In the genomic region with DNA sequence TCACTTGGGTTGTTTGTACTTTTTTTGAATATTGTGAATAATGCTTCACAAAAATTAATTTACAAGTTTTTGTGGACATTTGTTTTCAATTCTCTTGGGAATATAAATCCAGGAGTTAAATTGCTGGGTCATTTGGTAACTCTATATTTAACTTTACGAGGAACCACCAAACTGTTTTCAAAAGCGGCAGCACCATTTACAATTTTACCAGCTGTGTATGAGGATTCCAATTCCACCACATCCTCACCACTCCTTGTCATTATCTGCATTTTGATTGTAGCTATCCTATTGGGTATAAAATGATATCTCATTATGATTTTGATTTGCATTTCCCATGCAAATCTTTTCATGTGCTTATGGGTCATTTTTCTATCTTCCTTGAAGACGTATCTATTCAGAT, we compare ENCODE assay signal across 7 cellular contexts.
"Had no signal": no experiment of that assay in that cellular context is flagged by ENCODE, and none has a peak within 500 bp of the region (broad histone marks: within the 10 kb centered on the region; RNA-seq: fewer than 3 reads in every experiment).

No MANE protein-coding gene starts in this region.

- H2AFZ ChIP-seq: GM23338 had no signal

- DNase-seq: H9, HCEC 1CT, HFFc6, KBM-7 had no signal

- H3K9me3 Mint-ChIP-seq: IgD-negative memory B cell had no signal

- H3K27me3 Mint-ChIP-seq: IgD-negative memory B cell had no signal

- H3K4me1 Mint-ChIP-seq: GM23338 had no signal

- ATAC-seq: GM23338, HepG2 had no signal

- H3K27ac Mint-ChIP-seq: GM23338, H9, HFFc6, IgD-negative memory B cell had no signal

- H3K4me3 Mint-ChIP-seq: GM23338, HFFc6, IgD-negative memory B cell had no signal

- H3K4me3 ChIP-seq: GM23338 had no signal

- H3K4me2 ChIP-seq: GM23338 had no signal
